34 cellular contexts compared by ENCODE assay signal in the genomic region with DNA sequence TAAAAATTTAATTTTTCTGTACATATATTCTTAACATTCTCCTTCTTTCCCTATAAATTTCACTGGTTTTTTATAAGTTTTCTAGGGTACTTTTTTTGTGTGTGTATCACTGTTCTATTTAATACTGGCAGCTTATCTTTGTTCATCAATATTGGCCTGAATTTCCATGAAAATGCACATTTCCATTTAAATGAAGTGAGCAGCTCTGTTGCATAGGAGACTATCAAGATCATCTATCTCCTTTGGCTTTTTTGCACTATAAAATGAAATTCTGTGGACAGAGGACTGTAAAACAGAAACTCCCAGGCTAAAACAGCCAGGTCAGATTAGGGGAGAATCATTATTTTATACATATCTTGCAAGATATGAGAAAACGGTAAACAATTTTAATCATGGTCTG.
"Had no signal": no experiment of that assay in that cellular context is flagged by ENCODE, and none has a peak within 500 bp of the region (broad histone marks: within the 10 kb centered on the region; RNA-seq: fewer than 3 reads in every experiment).

No MANE protein-coding gene starts in this region.

- H3K36me3 ChIP-seq: MG63 had no signal

- DNase-seq: Karpas-422, Kasumi-1, MG63, MM.1S, MV-4-11, NCI-H1048, NCI-H1092, NCI-H1092 treated with DMSO at 0.1 percent for 48 hours, NCI-H1105, NCI-H1105 treated with DMSO at 0.1 percent for 48 hours, NCI-H1417, NCI-H1417 treated with DMSO at 0.1 percent for 48 hours, NCI-H1436, NCI-H1436 treated with DMSO at 0.1 percent for 48 hours, NCI-H146, NCI-H1694, NCI-H1694 treated with DMSO at 0.1 percent for 48 hours, NCI-H187, NCI-H187 treated with DMSO at 0.1 percent for 48 hours, NCI-H1930, NCI-H2029, NCI-H2029 treated with DMSO at 0.1 percent for 48 hours, NCI-H2081, NCI-H2081 treated with DMSO at 0.1 percent for 48 hours, NCI-H2107, NCI-H2171, NCI-H2171 treated with DMSO at 0.1 percent for 48 hours, NCI-H2227 treated with DMSO at 0.1 percent for 48 hours, NCI-H226, NCI-H345, NCI-H446, NCI-H446 treated with DMSO at 0.1 percent for 48 hours, NCI-H510A had no signal

- H3K4me2 ChIP-seq: KMS-11 had no signal

- H3K27me3 ChIP-seq: MG63 had no signal

- H3K9ac ChIP-seq: KMS-11 had no signal

- H3K4me3 ChIP-seq: MG63 had no signal

- H3K27ac ChIP-seq: KMS-11 had no signal

- H3K9me3 ChIP-seq: MG63 had no signal
